1 cellular context compared by ENCODE assay signal in genomic region chr2:145595296-145595695, GRCh38.
TF ChIP-seq lines count a peak whose summit lies in the region.

No MANE protein-coding gene starts in this region.

TF ChIP-seq in endothelial cell of umbilical vein, 7 proteins besides CTCF, POLR2A, EP300 and RAD21 (continued from another document):
- TF ChIP-seq MYC (IDR thresholded peaks at IDR 0.05; ENCODE audit: low read depth, low read length) = no peak
- TF ChIP-seq EZH2 (IDR thresholded peaks at IDR 0.05; ENCODE audit: borderline replicate concordance, low read depth, low read length, severe bottlenecking) = no peak
- no peak for TF ChIP-seq FOS (IDR thresholded peaks at IDR 0.05; ENCODE audit: borderline replicate concordance, insufficient read depth, low read length)
TF ChIP-seq in endothelial cell of umbilical vein: peak in this region for 0.
